ENCODE assay signal across 9 cellular contexts in the genomic region with DNA sequence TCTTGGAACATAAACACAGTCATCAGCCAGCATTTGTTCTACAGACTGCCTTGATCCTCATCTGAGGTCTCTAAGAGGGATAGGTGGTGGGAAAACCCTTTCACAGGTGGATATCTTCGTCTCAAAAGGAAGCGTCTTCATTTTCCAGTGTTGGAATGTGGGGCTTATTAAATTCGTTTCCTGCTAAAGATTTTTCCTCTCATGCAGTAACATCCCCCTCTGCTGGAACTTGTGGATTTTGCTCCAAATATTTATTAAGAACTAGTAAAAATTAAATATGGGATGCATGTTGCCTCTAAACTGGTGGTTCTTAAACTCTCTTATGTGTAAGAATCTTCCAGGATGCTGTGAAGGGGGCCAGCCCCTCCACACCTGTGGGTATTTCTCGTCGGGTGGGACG. TPM values are rescaled to one million over a fixed set of nuclear protein-coding genes. Genes with fewer than 3 reads are reported as not detected.
DNase-seq lines count a peak whose midpoint lies in the region; ATAC-seq and TF ChIP-seq lines count a peak whose summit lies in the region.
"Had no signal": no experiment of that assay in that cellular context is flagged by ENCODE, and none has a peak within 500 bp of the region (broad histone marks: within the 10 kb centered on the region; RNA-seq: fewer than 3 reads in every experiment).

No MANE protein-coding gene starts in this region.

- no peak for ATAC-seq in GM21423 (IDR thresholded peaks at IDR 0.05; ENCODE audit: unreplicated experiment)

- intact Hi-C loops in vagina (cut with DNase I), result loop anchor here (10.0 kb wide), 1 partner anchor 54 kb away; no protein-coding TSS in a partner anchor

- no peaks in the 10 kb centered on the region for H3K79me1 ChIP-seq in H9 (ENCODE audit: insufficient read depth, low read depth, low read length, poor library complexity, severe bottlenecking)

- H2BK15ac ChIP-seq in H9 (ENCODE audit: low read depth, low read length), result no peak overlapping the region

- H2BK5ac ChIP-seq in H9 (ENCODE audit: insufficient read length, low read length), result no peak overlapping the region

- no peak for TF ChIP-seq POLR2A in vagina (IDR thresholded peaks at IDR 0.05)

- H3K9ac ChIP-seq in H9 (ENCODE audit: extremely low read depth, insufficient read length, low read length), result no peak overlapping the region
- H3K9ac ChIP-seq in SK-N-SH, result no peak overlapping the region

- no peak overlapping the region for H4K8ac ChIP-seq in H9 (replicated peaks; ENCODE audit: insufficient read length, low read depth, low read length)

- H3K4me3 ChIP-seq in SK-N-SH (ENCODE audit: low read depth in 2 of 2, low read length in 1 of 2), result no peak overlapping the region
- H3K4me3 ChIP-seq in hepatocyte, result no peak overlapping the region
- no peak overlapping the region for H3K4me3 ChIP-seq in vagina

- peaks cover 0 to 10% of the 10 kb centered on the region in 2 experiments; a peak in 2 of 5 replicates for H3K9me3 Mint-ChIP-seq in H9
- H3K9me3 Mint-ChIP-seq: activated naive CD4-positive, alpha-beta T cell treated with anti-CD3 and anti-CD28 coated beads, Interleukin-2, amount 50 U/mL, for 24 hours had no signal

- H3K27ac ChIP-seq in 22Rv1 (no peak overlapping the region), H9 (ENCODE audit: insufficient read length, low read depth, low read length) (no peak overlapping the region), SK-N-SH (ENCODE audit: low read depth in 2 of 2, low read length in 1 of 2) (no peak overlapping the region), hepatocyte (no peak overlapping the region), vagina (no peak overlapping the region)

- no peak overlapping the region for H3T11ph ChIP-seq in H9 (ENCODE audit: low read length)

- TF ChIP-seq CTCF in 22Rv1 (IDR thresholded peaks at IDR 0.05) (peak; percentile 33; the same call in 1 of the 2 replicates), H9 (conservative IDR thresholded peaks at IDR 0.05) (peak; percentile 79), SK-N-SH (IDR thresholded peaks at IDR 0.05) (peak; percentile 81), hepatocyte (IDR thresholded peaks at IDR 0.05; ENCODE audit: poor library complexity) (peak; percentile 73), vagina (IDR thresholded peaks at IDR 0.05) (peak in 2 of 3 experiments; percentile 24 to 42), GM10266 (IDR thresholded peaks at IDR 0.05; ENCODE audit: control insufficient read depth, insufficient read depth, low read depth, missing control alignments) (no peak)

- no peaks in the 10 kb centered on the region for H3K9me2 ChIP-seq in SK-N-SH
- H3K9me2 ChIP-seq in hepatocyte (replicated peaks; ENCODE audit: insufficient read depth), result no peaks in the 10 kb centered on the region

- H3K23ac ChIP-seq in H9 (ENCODE audit: insufficient read length, low read depth, low read length), result no peak overlapping the region

- H3K79me2 ChIP-seq in H9 (ENCODE audit: insufficient read depth, low read length), result no peaks in the 10 kb centered on the region
- no peaks in the 10 kb centered on the region for H3K79me2 ChIP-seq in SK-N-SH (ENCODE audit: insufficient read depth)
- no peaks in the 10 kb centered on the region for H3K79me2 ChIP-seq in hepatocyte

- no peaks in the 10 kb centered on the region for H3K23me2 ChIP-seq in H9 (ENCODE audit: insufficient read length, low read depth, low read length, poor library complexity, severe bottlenecking)

- H3K27me3 Mint-ChIP-seq in H9 (ENCODE audit: low read depth), result peaks cover 8% of the 10 kb centered on the region

- H3K36me3 ChIP-seq in SK-N-SH (replicated peaks in 1 of 2; ENCODE audit: control insufficient read depth in 1 of 2, insufficient read depth in 2 of 2, low read length in 1 of 2) (no peaks in the 10 kb centered on the region), hepatocyte (replicated peaks; ENCODE audit: insufficient read depth, low read depth) (no peaks in the 10 kb centered on the region), vagina (no peaks in the 10 kb centered on the region)

- H2BK20ac ChIP-seq in H9 (ENCODE audit: low read depth, low read length, poor library complexity, severe bottlenecking), result no peak overlapping the region

- H4K91ac ChIP-seq in H9 (ENCODE audit: insufficient read length, low read depth, low read length), result no peak overlapping the region

- H3K4me1 Mint-ChIP-seq in H9, result peaks cover 14 to 19% of the 10 kb centered on the region in 2 experiments
- H3K4me1 Mint-ChIP-seq: activated naive CD4-positive, alpha-beta T cell treated with anti-CD3 and anti-CD28 coated beads, Interleukin-2, amount 50 U/mL, for 24 hours had no signal

- DNase-seq in H9, result no peak
- DNase-seq in SK-N-SH, result peak; percentile 44
- peak; percentile 61 for DNase-seq in hepatocyte (ENCODE audit: low spot score)
- DNase-seq in vagina (ENCODE audit: extremely low spot score in 2 of 2), result no peak
- no peak for DNase-seq in GM10266 (ENCODE audit: extremely low spot score)
- no peak for DNase-seq in T-helper 1 cell

- H3K36me3 Mint-ChIP-seq in H9 (ENCODE audit: insufficient read depth in 1 of 3, low read depth in 3 of 3), result peaks cover 0 to 8% (median 1%) of the 10 kb centered on the region in 3 experiments; a peak in 4 of 7 replicates
- H3K36me3 Mint-ChIP-seq: activated naive CD4-positive, alpha-beta T cell treated with anti-CD3 and anti-CD28 coated beads, Interleukin-2, amount 50 U/mL, for 24 hours had no signal

- no peak overlapping the region for H2BK12ac ChIP-seq in H9 (ENCODE audit: insufficient read length, low read depth, low read length)

- H3K14ac ChIP-seq in H9 (ENCODE audit: insufficient read depth, low read length), result no peak overlapping the region

- no peak overlapping the region for H3K4ac ChIP-seq in H9 (ENCODE audit: low read depth, low read length)

- no peak overlapping the region for H2AK5ac ChIP-seq in H9 (ENCODE audit: insufficient read length, low read length)

- WGBS in H9 (ENCODE audit: extremely low coverage, insufficient read length, low lambda C conversion rate), result no CpG with 5 or more reads among the region's 6 CpGs
- WGBS in SK-N-SH (ENCODE audit: low lambda C conversion rate), result 2% methylated on average over 6 of the region's 6 CpGs
- WGBS in hepatocyte (ENCODE audit: low lambda C conversion rate, missing lambda C conversion rate), result 44% methylated on average over 6 of the region's 6 CpGs

- peak overlapping the region in 2 of 3 experiments; percentile 44 to 57; a peak in 1 of 7 replicates for H3K27ac Mint-ChIP-seq in H9
- H3K27ac Mint-ChIP-seq: activated naive CD4-positive, alpha-beta T cell treated with anti-CD3 and anti-CD28 coated beads, Interleukin-2, amount 50 U/mL, for 24 hours had no signal

- no peaks in the 10 kb centered on the region for H3K27me3 ChIP-seq in H9 (ENCODE audit: insufficient read depth, low read length)
- peaks cover 6% of the 10 kb centered on the region; the same call in 1 of the 2 replicates for H3K27me3 ChIP-seq in SK-N-SH (ENCODE audit: insufficient read depth)
- H3K27me3 ChIP-seq in hepatocyte, result peaks cover 11% of the 10 kb centered on the region
- no peaks in the 10 kb centered on the region for H3K27me3 ChIP-seq in vagina

- no peak overlapping the region for H3K4me2 ChIP-seq in H9 (ENCODE audit: insufficient read depth, insufficient read length, low read length)
- no peak overlapping the region for H3K4me2 ChIP-seq in SK-N-SH
- H3K4me2 ChIP-seq in hepatocyte, result no peak overlapping the region

- CTCF ChIA-PET in SK-N-SH (lab: Yijun Ruan, JAX), result interaction anchor here (1.0 to 5.3 kb wide), 2 partner anchors 44 to 52 kb away, joined by 3 to 29 read pairs; no protein-coding TSS in a partner anchor

- H3K4me1 ChIP-seq in H9 (ENCODE audit: insufficient read depth, low read length) (no peaks in the 10 kb centered on the region), SK-N-SH (ENCODE audit: control insufficient read depth in 1 of 2, insufficient read depth in 2 of 2, low read depth in 1 of 2, low read length in 1 of 2) (no peaks in the 10 kb centered on the region), hepatocyte (ENCODE audit: insufficient read depth) (no peaks in the 10 kb centered on the region), vagina (no peaks in the 10 kb centered on the region)

- no peak overlapping the region for H2BK120ac ChIP-seq in H9 (ENCODE audit: low read depth, low read length, poor library complexity, severe bottlenecking)

- POLR2A ChIA-PET in SK-N-SH (lab: Yijun Ruan, JAX), result no interaction called here

- H2AFZ ChIP-seq in H9 (ENCODE audit: low read length), result no peak overlapping the region
- no peak overlapping the region for H2AFZ ChIP-seq in SK-N-SH (ENCODE audit: low read depth)
- H2AFZ ChIP-seq in hepatocyte, result no peak overlapping the region

- no peak overlapping the region for H3K18ac ChIP-seq in H9 (ENCODE audit: insufficient read length, low read depth, low read length)

- no peaks in the 10 kb centered on the region for H3F3A ChIP-seq in SK-N-SH (replicated peaks; ENCODE audit: insufficient read depth)

- TF ChIP-seq RAD21 in SK-N-SH (IDR thresholded peaks at IDR 0.05; ENCODE audit: low read length), result peak; percentile 83

- no peak overlapping the region for H3K56ac ChIP-seq in H9 (ENCODE audit: insufficient read length, low read depth, low read length)

- no peak for TF ChIP-seq EP300 in SK-N-SH (IDR thresholded peaks at IDR 0.05; ENCODE audit: borderline replicate concordance in 1 of 2, low read depth in 1 of 2, low read length in 1 of 2)

- no peaks in the 10 kb centered on the region for H3K9me3 ChIP-seq in H9 (ENCODE audit: control insufficient read depth, low read depth, low read length)
- H3K9me3 ChIP-seq in SK-N-SH, result no peaks in the 10 kb centered on the region
- H3K9me3 ChIP-seq in hepatocyte (ENCODE audit: low read depth), result no peaks in the 10 kb centered on the region
- no peaks in the 10 kb centered on the region for H3K9me3 ChIP-seq in vagina

- H3K4me3 Mint-ChIP-seq in H9, result no peak overlapping the region
- H3K4me3 Mint-ChIP-seq: activated naive CD4-positive, alpha-beta T cell treated with anti-CD3 and anti-CD28 coated beads, Interleukin-2, amount 50 U/mL, for 24 hours had no signal

- H4K20me1 ChIP-seq in H9 (ENCODE audit: control insufficient read depth, insufficient read depth, insufficient read length) (no peaks in the 10 kb centered on the region), SK-N-SH (ENCODE audit: insufficient read depth) (no peaks in the 10 kb centered on the region), hepatocyte (ENCODE audit: insufficient read depth, poor library complexity, severe bottlenecking) (no peaks in the 10 kb centered on the region)

- H4K5ac ChIP-seq in H9 (ENCODE audit: insufficient read length, low read depth, low read length), result no peak overlapping the region

TF ChIP-seq in SK-N-SH, 30 proteins besides CTCF, POLR2A, EP300 and RAD21 (continues in another document):
- peak; percentile 79 for TF ChIP-seq SMC3 (IDR thresholded peaks at IDR 0.05; ENCODE audit: low read depth, low read length)
- no peak for TF ChIP-seq RXRA (IDR thresholded peaks at IDR 0.05; ENCODE audit: borderline replicate concordance, low read depth)
- TF ChIP-seq ELF1 (IDR thresholded peaks at IDR 0.05), result no peak
- TF ChIP-seq GATA2 (CRISPR knock-in tag; IDR thresholded peaks at IDR 0.05), result no peak

RNA-seq across cellular contexts. Expression of a gene that starts 20.1 kb away (rescaled TPM):
- total RNA-seq in H9 (2021) (6.8 and 7.1 TPM in 2 replicates), hepatocyte (5.5 and 6.3 TPM in 2 replicates), vagina (8.8 TPM)
- polyA plus RNA-seq in SK-N-SH (2012; rRNA removed) (2.4 and 2.7 TPM in 2 replicates), hepatocyte (9.0 and 10.1 TPM in 2 replicates)
- 1.3 and 1.6 TPM in 2 replicates for polyA plus RNA-seq in SK-N-SH (2012; cell fraction: cytosol; rRNA removed)
- polyA plus RNA-seq in SK-N-SH (2012; cell fraction: nucleus; rRNA removed), result 8.0 and 8.5 TPM in 2 replicates

Comparison
In these comparisons a context has a peak if more than half of its experiments do, and no peak if none do; other contexts are left out.
1. DNase-seq: peak in SK-N-SH (single experiment) and hepatocyte (single experiment); none in H9 (single experiment), vagina (0 of 2), GM10266 (single experiment) and T-helper 1 cell (0 of 5).